18 cellular contexts compared by ENCODE assay signal in genomic region chrX:22314692-22315091, GRCh38. TPM values are rescaled to one million over a fixed set of nuclear protein-coding genes. Genes with fewer than 3 reads are reported as not detected.
DNase-seq lines count a peak whose midpoint lies in the region; ATAC-seq, FAIRE-seq and TF ChIP-seq lines count a peak whose summit lies in the region.
"Had no signal": no experiment of that assay in that cellular context is flagged by ENCODE, and none has a peak within 500 bp of the region (broad histone marks: within the 10 kb centered on the region; RNA-seq: fewer than 3 reads in every experiment).

No MANE protein-coding gene starts in this region.

- H3K4me1 ChIP-seq in SJSA1 (replicated peaks): peaks cover 22% of the 10 kb centered on the region

- H3K4me3 ChIP-seq in SJSA1 (no peak overlapping the region), fibroblast of pulmonary artery (replicated peaks; ENCODE audit: low read depth, low read length) (no peak overlapping the region)

- no peaks in the 10 kb centered on the region for H3K27me3 ChIP-seq in SJSA1 (replicated peaks)

- TF ChIP-seq CTCF in fibroblast of pulmonary artery (IDR thresholded peaks at IDR 0.05; ENCODE audit: low read length, missing control alignments): no peak

- ATAC-seq in GM18502 (IDR thresholded peaks at IDR 0.05; ENCODE audit: poor library complexity, unreplicated experiment) (no peak), HG02588 (IDR thresholded peaks at IDR 0.05; ENCODE audit: unreplicated experiment) (no peak), GM21786 (IDR thresholded peaks at IDR 0.05; ENCODE audit: unreplicated experiment) (no peak)
- ATAC-seq: activated T-helper 17 cell treated with anti-CD3 and anti-CD28 coated beads, Interleukin-2, amount 50 U/mL, for 72 hours had no signal

- no peak for FAIRE-seq in urothelium cell line (lab: Jason Lieb, UNC)

- H3K9me3 ChIP-seq in SJSA1 (replicated peaks): no peaks in the 10 kb centered on the region

- H3K36me3 ChIP-seq in SJSA1: no peaks in the 10 kb centered on the region

- peak; percentile 49 for DNase-seq in NCI-H82 (lab: John Stamatoyannopoulos, UW)
- DNase-seq in NCI-H82 treated with DMSO at 0.1 percent for 48 hours (lab: John Stamatoyannopoulos, UW; ENCODE audit: unreplicated experiment): no peak
- DNase-seq in SJSA1 (ENCODE audit: low read depth in 1 of 2, low spot score in 2 of 2): peak; percentile 54 to 68
- DNase-seq in fibroblast of pulmonary artery (ENCODE audit: low read depth): peak; percentile 18
- peak; percentile 13 for DNase-seq in urothelium cell line (ENCODE audit: low spot score)
- DNase-seq: activated CD4-positive, alpha-beta T cell treated with anti-CD3 and anti-CD28 coated beads, Interleukin-2, amount 10 ng/mL, durations not matched to agents 24 days and 14 days; DMS153; KG1; NCI-H187 treated with DMSO at 0.1 percent for 48 hours; stimulated activated CD4-positive, alpha-beta T cell treated with anti-CD3 and anti-CD28 coated beads, Interleukin-2, amount 100 ng/mL, for 24 hours; T-helper 1 cell had no signal

- H3K27ac ChIP-seq in SJSA1: peak overlapping the region; percentile 89

RNA-seq across cellular contexts. Expression of gene CBLL2, which starts 42.0 kb away (rescaled TPM):
- not detected in 2 replicates for total RNA-seq in SJSA1 (2014; rRNA removed; shearing (Covaris generic))
- total RNA-seq: activated CD4-positive, alpha-beta T cell treated with anti-CD3 and anti-CD28 coated beads, Interleukin-2, amount 10 ng/mL, durations not matched to agents 24 days and 14 days; activated T-helper 17 cell treated with anti-CD3 and anti-CD28 coated beads, Interleukin-2, amount 50 U/mL, for 72 hours; mononuclear cell; pulmonary artery endothelial cell; ureter had no signal
